In genomic region chr9:20016611-20017010, GRCh38 we compare ENCODE assay signal across 24 cellular contexts.
"Had no signal": no experiment of that assay in that cellular context is flagged by ENCODE, and none has a peak within 500 bp of the region (broad histone marks: within the 10 kb centered on the region; RNA-seq: fewer than 3 reads in every experiment).

No MANE protein-coding gene starts in this region.

- DNase-seq: activated CD4-positive, alpha-beta T cell treated with anti-CD3 and anti-CD28 coated beads, Interleukin-2, amount 50 U/mL, for 1 hour; activated gamma-delta T cell; activated naive CD4-positive, alpha-beta T cell treated with anti-CD3 and anti-CD28 coated beads for 36 hours; activated T-cell treated with anti-CD3 and anti-CD28 coated beads, Interleukin-2, amount 50 U/mL, for 1 hour; activated T-cell treated with anti-CD3 and anti-CD28 coated beads, Interleukin-2, amount 50 U/mL, for 72 hours; amygdala; colonic mucosa; NCI-H1105; NCI-H1417 treated with DMSO at 0.1 percent for 48 hours; NCI-H187 treated with DMSO at 0.1 percent for 48 hours; NCI-H2081 treated with DMSO at 0.1 percent for 48 hours; NCI-H226; NCI-H446 treated with DMSO at 0.1 percent for 48 hours; NCI-H524; NCI-H69; NCI-H82; PC-9; Right ventricle myocardium superior had no signal

- H3K27ac Mint-ChIP-seq: activated naive CD4-positive, alpha-beta T cell treated with anti-CD3 and anti-CD28 coated beads for 36 hours; activated naive CD4-positive, alpha-beta T cell treated with anti-CD3 and anti-CD28 coated beads, Interleukin-2, amount 50 U/mL, for 72 hours; activated T-cell treated with anti-CD3 and anti-CD28 coated beads, Interleukin-2, amount 50 U/mL, for 72 hours; activated T-helper 2 cell treated with anti-CD3 and anti-CD28 coated beads, Interferon-gamma antibody, Interleukin-2, Interleukin-4, amounts not matched to agents 10 μg/mL and 5 μg/mL and 100 μg/mL, durations not matched to agents 14 hours and 24 hours and 36 hours; T-helper 1 cell treated with Interleukin-12 subunit alpha and Interleukin-12 subunit beta and Interleukin-4 antibody, amounts not matched to agents 30 μg/mL and 1 μg/mL, for 36 hours; T-helper 2 cell treated with Interferon-gamma antibody and Interleukin-4, amounts not matched to agents 5 μg/mL and 100 μg/mL, for 36 hours had no signal

- H3K27me3 Mint-ChIP-seq: central memory CD8-positive, alpha-beta T cell had no signal

- H3K4me3 Mint-ChIP-seq: activated naive CD4-positive, alpha-beta T cell treated with anti-CD3 and anti-CD28 coated beads for 36 hours; activated T-cell treated with anti-CD3 and anti-CD28 coated beads, Interleukin-2, amount 50 U/mL, for 72 hours; central memory CD8-positive, alpha-beta T cell; T-helper 1 cell treated with Interleukin-12 subunit alpha and Interleukin-12 subunit beta and Interleukin-4 antibody, amounts not matched to agents 30 μg/mL and 1 μg/mL, for 36 hours; T-helper 2 cell treated with Interferon-gamma antibody and Interleukin-4, amounts not matched to agents 5 μg/mL and 100 μg/mL, for 36 hours had no signal

- ATAC-seq: activated naive CD4-positive, alpha-beta T cell treated with anti-CD3 and anti-CD28 coated beads, Interleukin-2, amount 50 U/mL, for 72 hours; activated T-cell treated with anti-CD3 and anti-CD28 coated beads, Interleukin-2, amount 50 U/mL, for 72 hours; K562 had no signal

- H3K4me1 Mint-ChIP-seq: central memory CD8-positive, alpha-beta T cell had no signal
